20 cellular contexts compared by ENCODE assay signal in the genomic region with DNA sequence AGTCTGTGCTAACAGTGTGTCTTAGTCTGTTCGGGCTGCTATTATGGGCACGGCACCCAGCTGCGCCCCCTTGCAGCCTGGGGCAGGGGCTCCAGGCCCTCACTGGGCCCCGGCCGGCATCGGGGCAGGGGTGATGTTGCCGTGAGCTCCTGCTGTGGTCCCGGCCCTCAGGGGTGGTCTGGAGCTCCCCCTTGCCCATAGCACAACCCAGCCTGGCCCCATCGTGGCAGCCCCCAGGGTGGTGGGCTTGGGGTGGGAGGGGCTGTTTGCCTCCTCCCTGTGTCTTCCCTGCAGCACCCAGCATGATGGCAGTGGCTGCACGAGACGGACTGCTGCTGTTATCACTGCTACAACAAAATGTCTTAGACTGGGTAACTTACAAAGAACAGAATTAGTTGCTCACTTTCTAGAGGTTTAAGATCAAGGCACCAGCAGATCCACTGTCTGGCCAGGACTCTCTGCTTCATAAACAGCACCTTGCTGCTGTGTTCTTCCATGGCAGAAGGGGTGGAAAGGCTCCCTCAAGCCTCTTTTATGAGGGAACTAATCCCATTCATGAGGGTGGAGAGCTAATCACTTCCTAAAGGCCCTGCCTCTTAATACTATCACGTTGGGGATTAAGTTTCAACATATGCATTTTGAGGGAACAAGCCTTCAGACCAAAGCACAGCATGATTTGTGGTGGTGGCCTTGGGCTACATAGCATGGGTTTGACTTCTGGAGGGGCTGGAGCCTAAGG.
DNase-seq lines count a peak whose midpoint lies in the region; ATAC-seq and TF ChIP-seq lines count a peak whose summit lies in the region.
"Had no signal": no experiment of that assay in that cellular context is flagged by ENCODE, and none has a peak within 500 bp of the region (broad histone marks: within the 10 kb centered on the region; RNA-seq: fewer than 3 reads in every experiment).

No MANE protein-coding gene starts in this region.

- no peak overlapping the region for H3K4me3 ChIP-seq in neural progenitor cell
- H3K4me3 ChIP-seq: BLaER1, GM12878, SJSA1 had no signal

- H4K20me1 ChIP-seq in neural progenitor cell (ENCODE audit: low read depth) = no peaks in the 10 kb centered on the region
- H4K20me1 ChIP-seq: BLaER1 had no signal

- no peaks in the 10 kb centered on the region for H3K36me3 Mint-ChIP-seq in neural progenitor cell
- H3K36me3 Mint-ChIP-seq: CD4-positive, alpha-beta memory T cell had no signal

- ATAC-seq in left ventricle myocardium superior = no peak
- ATAC-seq in Right ventricle myocardium superior (ENCODE audit: poor library complexity) = no peak
- no peak for ATAC-seq in HG02571 (IDR thresholded peaks at IDR 0.05; ENCODE audit: unreplicated experiment)
- ATAC-seq: GM12878, PC-3 had no signal

- H3K79me2 ChIP-seq in neural progenitor cell (ENCODE audit: low read depth) = no peaks in the 10 kb centered on the region

- H3K9ac ChIP-seq in neural progenitor cell = no peak overlapping the region
- H3K9ac ChIP-seq: BLaER1, KMS-11 had no signal

- peaks cover 15% of the 10 kb centered on the region for H3F3A ChIP-seq in neural progenitor cell (ENCODE audit: low read depth)

- H3K27me3 ChIP-seq in neural progenitor cell = no peaks in the 10 kb centered on the region
- H3K27me3 ChIP-seq: BLaER1, SJSA1 had no signal

- peaks cover 17% of the 10 kb centered on the region for H3K4me1 ChIP-seq in neural progenitor cell
- H3K4me1 ChIP-seq: SJSA1 had no signal

- intact Hi-C loops in left ventricle myocardium superior (cut with micrococcal nuclease) (no loop called here), Right ventricle myocardium superior (cut with DNase I) (no loop called here)

- H3K4me3 Mint-ChIP-seq in neural progenitor cell = no peak overlapping the region
- H3K4me3 Mint-ChIP-seq: CD4-positive, alpha-beta memory T cell; HFFc6 had no signal

- no peaks in the 10 kb centered on the region for H3K36me3 ChIP-seq in neural progenitor cell
- H3K36me3 ChIP-seq: BLaER1, SJSA1 had no signal

- no peak for TF ChIP-seq CTCF in neural progenitor cell (IDR thresholded peaks at IDR 0.05)

- peaks cover 3% of the 10 kb centered on the region for H3K27me3 Mint-ChIP-seq in neural progenitor cell (ENCODE audit: insufficient read depth, low read depth)

- no peak overlapping the region for H3K27ac ChIP-seq in neural progenitor cell
- H3K27ac ChIP-seq: BLaER1, HL-60, KMS-11, RWPE1, SJSA1 had no signal

- H3K27ac Mint-ChIP-seq in neural progenitor cell = no peak overlapping the region
- H3K27ac Mint-ChIP-seq: CD4-positive, alpha-beta memory T cell; HFFc6 had no signal

- peaks cover 5% of the 10 kb centered on the region for H3K9me3 Mint-ChIP-seq in neural progenitor cell
- H3K9me3 Mint-ChIP-seq: CD4-positive, alpha-beta memory T cell had no signal

- no peaks in the 10 kb centered on the region for H3K9me3 ChIP-seq in neural progenitor cell (ENCODE audit: low read depth)
- H3K9me3 ChIP-seq: BLaER1, SJSA1 had no signal

- peak overlapping the region; percentile 59 for H3K4me2 ChIP-seq in neural progenitor cell
- H3K4me2 ChIP-seq: BLaER1, KMS-11 had no signal

- DNase-seq in left ventricle myocardium superior (peak; percentile 26), Right ventricle myocardium superior (no peak), NCI-H82 treated with DMSO at 0.1 percent for 48 hours (lab: John Stamatoyannopoulos, UW; ENCODE audit: unreplicated experiment) (peak; percentile 84), neural progenitor cell (ENCODE audit: low spot score) (peak; percentile 55), SHP77 treated with DMSO at 0.1 percent for 48 hours (lab: John Stamatoyannopoulos, UW) (no peak), T1000 (lab: John Stamatoyannopoulos, UW) (no peak)
- DNase-seq: CD4-positive, alpha-beta memory T cell; HFFc6; NCI-H1436 treated with DMSO at 0.1 percent for 48 hours; NCI-H2081 treated with DMSO at 0.1 percent for 48 hours; NCI-H446 treated with DMSO at 0.1 percent for 48 hours; NCI-H774; PC-3 had no signal

- peaks cover 7% of the 10 kb centered on the region for H3K4me1 Mint-ChIP-seq in neural progenitor cell
- H3K4me1 Mint-ChIP-seq: CD4-positive, alpha-beta memory T cell had no signal

- no peak overlapping the region for H2AFZ ChIP-seq in neural progenitor cell (replicated peaks)

Comparison
In these comparisons a context has a peak if more than half of its experiments do, and no peak if none do; other contexts are left out.
1. DNase-seq: peak in left ventricle myocardium superior (single experiment), NCI-H82 treated with DMSO at 0.1 percent for 48 hours (single experiment) and neural progenitor cell (single experiment); none in Right ventricle myocardium superior (single experiment), SHP77 treated with DMSO at 0.1 percent for 48 hours (single experiment) and T1000 (single experiment).